Comparison of ENCODE assay signal across 8 cellular contexts in the genomic region with DNA sequence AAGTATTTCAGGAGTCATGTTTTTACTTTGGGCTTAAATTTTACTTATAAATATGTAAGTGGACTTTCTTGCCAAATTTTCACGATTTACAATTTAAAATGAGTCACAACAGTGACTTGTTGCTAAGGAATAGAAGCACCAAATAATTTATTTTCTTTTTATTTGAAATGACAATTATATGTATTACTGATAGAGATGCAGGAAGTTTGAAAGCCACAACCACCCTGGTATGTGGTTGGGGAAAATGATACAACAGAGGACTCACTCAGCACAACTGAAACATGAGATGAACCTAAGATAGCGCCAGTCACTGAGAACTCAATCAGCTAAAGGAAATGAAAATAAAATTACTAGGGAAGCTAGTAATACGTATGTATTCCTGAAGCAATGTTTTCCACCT.
DNase-seq lines count a peak whose midpoint lies in the region; ATAC-seq and TF ChIP-seq lines count a peak whose summit lies in the region.

No MANE protein-coding gene starts in this region.

- H3K4me3 ChIP-seq in epithelial cell of esophagus (ENCODE audit: low read length) (no peak overlapping the region), H7 (ENCODE audit: insufficient read depth, low read depth, low read length) (no peak overlapping the region)

- no peaks in the 10 kb centered on the region for H3K27me3 ChIP-seq in H7 (ENCODE audit: control insufficient read depth, insufficient read depth, low read length)

- ATAC-seq in SK-N-SH treated with all-trans-retinoic acid at 6 μM for 48 hours, result peak; percentile 91
- no peak for ATAC-seq in HG02678 (IDR thresholded peaks at IDR 0.05; ENCODE audit: unreplicated experiment)

- TF ChIP-seq CTCF in epithelial cell of esophagus (IDR thresholded peaks at IDR 0.05; ENCODE audit: insufficient read depth, low read depth, low read length, missing control alignments), result no peak

- no peaks in the 10 kb centered on the region for H3K36me3 ChIP-seq in H7 (replicated peaks; ENCODE audit: control insufficient read depth, insufficient read depth, low read length)

- DNase-seq in stimulated activated CD4-positive, alpha-beta T cell treated with anti-CD3 and anti-CD28 coated beads, Interleukin-15, amount 100 ng/mL, for 24 hours, result peak; percentile 37
- DNase-seq in stimulated activated CD4-positive, alpha-beta T cell treated with anti-CD3 and anti-CD28 coated beads, Interleukin-4, amount 100 ng/mL, for 1 hour, result no peak
- peak; percentile 39 for DNase-seq in epithelial cell of esophagus (ENCODE audit: low read depth)
- peak; percentile 85 for DNase-seq in stromal cell of bone marrow (ENCODE audit: low read depth)
- no peak for DNase-seq in H7
- no peak for DNase-seq in NCI-H446 treated with DMSO at 0.1 percent for 48 hours (lab: John Stamatoyannopoulos, UW)

TF ChIP-seq in SK-N-SH treated with all-trans-retinoic acid at 6 μM for 48 hours, 23 proteins besides CTCF, POLR2A, EP300 and RAD21:
- TF ChIP-seq CSDC2 (CRISPR knock-in tag; IDR thresholded peaks at IDR 0.05) (no peak), ZFP3 (CRISPR knock-in tag; IDR thresholded peaks at IDR 0.05) (0 out of 2 replicates have a peak, but pooled peaks have one; percentile 28), RARB (CRISPR knock-in tag; IDR thresholded peaks at IDR 0.05) (0 out of 2 replicates have a peak, but pooled peaks have one; percentile 26), ZC3H10 (CRISPR knock-in tag; IDR thresholded peaks at IDR 0.05) (peak; percentile 72; the same call in 1 of the 2 replicates), BACH2 (CRISPR knock-in tag; IDR thresholded peaks at IDR 0.05; ENCODE audit: borderline replicate concordance) (no peak), TCF4 (CRISPR knock-in tag; IDR thresholded peaks at IDR 0.05; ENCODE audit: borderline replicate concordance) (no peak), ISL1 (CRISPR knock-in tag; IDR thresholded peaks at IDR 0.05) (peak; percentile 90), TOX (CRISPR knock-in tag; IDR thresholded peaks at IDR 0.05; ENCODE audit: borderline replicate concordance) (peak; percentile 57; the same call in 1 of the 2 replicates)
- TF ChIP-seq, protein P1, sequence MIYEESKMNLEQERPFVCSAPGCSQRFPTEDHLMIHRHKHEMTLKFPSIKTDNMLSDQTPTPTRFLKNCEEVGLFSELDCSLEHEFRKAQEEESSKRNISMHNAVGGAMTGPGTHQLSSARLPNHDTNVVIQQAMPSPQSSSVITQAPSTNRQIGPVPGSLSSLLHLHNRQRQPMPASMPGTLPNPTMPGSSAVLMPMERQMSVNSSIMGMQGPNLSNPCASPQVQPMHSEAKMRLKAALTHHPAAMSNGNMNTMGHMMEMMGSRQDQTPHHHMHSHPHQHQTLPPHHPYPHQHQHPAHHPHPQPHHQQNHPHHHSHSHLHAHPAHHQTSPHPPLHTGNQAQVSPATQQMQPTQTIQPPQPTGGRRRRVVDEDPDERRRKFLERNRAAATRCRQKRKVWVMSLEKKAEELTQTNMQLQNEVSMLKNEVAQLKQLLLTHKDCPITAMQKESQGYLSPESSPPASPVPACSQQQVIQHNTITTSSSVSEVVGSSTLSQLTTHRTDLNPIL (CRISPR knock-in tag; IDR thresholded peaks at IDR 0.05; ENCODE audit: low read depth), result 0 out of 2 replicates have a peak, but pooled peaks have one; percentile 14
- TF ChIP-seq, protein P2, sequence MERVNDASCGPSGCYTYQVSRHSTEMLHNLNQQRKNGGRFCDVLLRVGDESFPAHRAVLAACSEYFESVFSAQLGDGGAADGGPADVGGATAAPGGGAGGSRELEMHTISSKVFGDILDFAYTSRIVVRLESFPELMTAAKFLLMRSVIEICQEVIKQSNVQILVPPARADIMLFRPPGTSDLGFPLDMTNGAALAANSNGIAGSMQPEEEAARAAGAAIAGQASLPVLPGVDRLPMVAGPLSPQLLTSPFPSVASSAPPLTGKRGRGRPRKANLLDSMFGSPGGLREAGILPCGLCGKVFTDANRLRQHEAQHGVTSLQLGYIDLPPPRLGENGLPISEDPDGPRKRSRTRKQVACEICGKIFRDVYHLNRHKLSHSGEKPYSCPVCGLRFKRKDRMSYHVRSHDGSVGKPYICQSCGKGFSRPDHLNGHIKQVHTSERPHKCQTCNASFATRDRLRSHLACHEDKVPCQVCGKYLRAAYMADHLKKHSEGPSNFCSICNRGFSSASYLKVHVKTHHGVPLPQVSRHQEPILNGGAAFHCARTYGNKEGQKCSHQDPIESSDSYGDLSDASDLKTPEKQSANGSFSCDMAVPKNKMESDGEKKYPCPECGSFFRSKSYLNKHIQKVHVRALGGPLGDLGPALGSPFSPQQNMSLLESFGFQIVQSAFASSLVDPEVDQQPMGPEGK (CRISPR knock-in tag; IDR thresholded peaks at IDR 0.05; ENCODE audit: borderline replicate concordance), result peak; percentile 67; the same call in 1 of the 2 replicates

Comparison
In these comparisons a context has a peak if more than half of its experiments do, and no peak if none do; other contexts are left out.
1. DNase-seq: peak in stimulated activated CD4-positive, alpha-beta T cell treated with anti-CD3 and anti-CD28 coated beads, Interleukin-15, amount 100 ng/mL, for 24 hours (single experiment), epithelial cell of esophagus (single experiment) and stromal cell of bone marrow (single experiment); none in stimulated activated CD4-positive, alpha-beta T cell treated with anti-CD3 and anti-CD28 coated beads, Interleukin-4, amount 100 ng/mL, for 1 hour (single experiment), H7 (single experiment) and NCI-H446 treated with DMSO at 0.1 percent for 48 hours (single experiment).